ENCODE assay signal across 1 cellular context in genomic region chr6:44387346-44388134, GRCh38.
A peak's percentile ranks its signal among the peaks of the same experiment; 100 is the strongest.
TF ChIP-seq lines count a peak whose summit lies in the region.

TSS of gene CDC5L (plus strand) at chr6:44387706. CDS start at chr6:44387824, 118 bp downstream.

TF ChIP-seq in HepG2, 621 proteins besides CTCF, POLR2A, EP300 and RAD21 (continued from another document and continues in another):
- TF ChIP-seq HNRNPK (IDR thresholded peaks at IDR 0.05; ENCODE audit: low read depth, low read length, poor library complexity, severe bottlenecking) = peak; percentile 16
- no peak for TF ChIP-seq ZBTB33 (CRISPR knock-in tag; IDR thresholded peaks at IDR 0.05)
- no peak for TF ChIP-seq JARID2 (CRISPR knock-in tag; IDR thresholded peaks at IDR 0.05; ENCODE audit: insufficient replicate concordance)
- TF ChIP-seq ZSCAN9 (CRISPR knock-in tag; IDR thresholded peaks at IDR 0.05; ENCODE audit: borderline replicate concordance) = 0 out of 2 replicates have a peak, but pooled peaks have one; percentile 35
- TF ChIP-seq RFX5 (IDR thresholded peaks at IDR 0.05; ENCODE audit: low read depth, low read length) = peak; percentile 63; the same call in 1 of the 2 replicates
- no peak for TF ChIP-seq TRIM22 (IDR thresholded peaks at IDR 0.05)
- TF ChIP-seq MTA3 (CRISPR knock-in tag; IDR thresholded peaks at IDR 0.05) = no peak
- TF ChIP-seq ZNF318 (CRISPR knock-in tag; IDR thresholded peaks at IDR 0.05) = no peak; the same call in 1 of the 2 replicates
- TF ChIP-seq ZNF18 (CRISPR knock-in tag; IDR thresholded peaks at IDR 0.05; ENCODE audit: insufficient replicate concordance) = no peak
- TF ChIP-seq SMAD9 (CRISPR knock-in tag; IDR thresholded peaks at IDR 0.05) = peak; percentile 79; the same call in 1 of the 2 replicates
- TF ChIP-seq TIGD3 (CRISPR knock-in tag; IDR thresholded peaks at IDR 0.05; ENCODE audit: borderline replicate concordance) = 0 out of 2 replicates have a peak, but pooled peaks have one; percentile 70
- TF ChIP-seq ZNF546 (CRISPR knock-in tag; conservative IDR thresholded peaks at IDR 0.05) = peak; percentile 81; the same call in 1 of the 2 replicates
- TF ChIP-seq ZGPAT (CRISPR knock-in tag; IDR thresholded peaks at IDR 0.05) = peak; percentile 90
- no peak for TF ChIP-seq JUNB (CRISPR knock-in tag; IDR thresholded peaks at IDR 0.05; ENCODE audit: borderline replicate concordance)
- peak; percentile 41 for TF ChIP-seq YY1 (IDR thresholded peaks at IDR 0.05; ENCODE audit: insufficient read depth, insufficient replicate concordance, low read depth, low read length)
- peak; percentile 56 to 85; a peak in 3 of 4 replicates for TF ChIP-seq HMGXB4 (CRISPR knock-in tag; IDR thresholded peaks at IDR 0.05; ENCODE audit: borderline replicate concordance in 1 of 2, low read depth in 1 of 2)
- 0 out of 2 replicates have a peak, but pooled peaks have one; percentile 24 for TF ChIP-seq HHEX (CRISPR knock-in tag; IDR thresholded peaks at IDR 0.05)
- peak; percentile 97; the same call in 1 of the 2 replicates for TF ChIP-seq ZNF33A (CRISPR knock-in tag; IDR thresholded peaks at IDR 0.05; ENCODE audit: borderline replicate concordance)
- peak; percentile 89 for TF ChIP-seq TBX2 (CRISPR knock-in tag; IDR thresholded peaks at IDR 0.05; ENCODE audit: borderline replicate concordance)
- 0 out of 2 replicates have a peak, but pooled peaks have one; percentile 62 for TF ChIP-seq ZFP36L2 (CRISPR knock-in tag; IDR thresholded peaks at IDR 0.05)
- TF ChIP-seq PPARG (CRISPR knock-in tag; conservative IDR thresholded peaks at IDR 0.05) = peak; percentile 22; the same call in 1 of the 2 replicates
- no peak for TF ChIP-seq ZNF720 (CRISPR knock-in tag; IDR thresholded peaks at IDR 0.05)
- TF ChIP-seq JUN (CRISPR knock-in tag; IDR thresholded peaks at IDR 0.05) = peak; percentile 5; the same call in 1 of the 2 replicates
- TF ChIP-seq GTF3A (CRISPR knock-in tag; conservative IDR thresholded peaks at IDR 0.05) = no peak
- TF ChIP-seq ZNF30 (CRISPR knock-in tag; IDR thresholded peaks at IDR 0.05) = 0 out of 2 replicates have a peak, but pooled peaks have one; percentile 54
